ENCODE assay signal across 8 cellular contexts in genomic region chr13:51584731-51585191, GRCh38. TPM values are rescaled to one million over a fixed set of nuclear protein-coding genes. Genes with fewer than 3 reads are reported as not detected.
DNase-seq lines count a peak whose midpoint lies in the region; ATAC-seq lines count a peak whose summit lies in the region.

No MANE protein-coding gene starts in this region.

- H3K36me3 Mint-ChIP-seq in CD8-positive, alpha-beta memory T cell, result peaks cover 0 to 7% (median 0%) of the 10 kb centered on the region in 3 donors

- CTCF ChIA-PET in CD8-positive, alpha-beta memory T cell (lab: Charles Lee), result interaction anchor here (0.6 to 1.9 kb wide), 7 partner anchors 11 to 213 kb away, joined by 3 to 7 read pairs (median 5); partner anchors contain the start of gene INTS6

- peak; percentile 30 for ATAC-seq in GM19438 (IDR thresholded peaks at IDR 0.05; ENCODE audit: low read depth, unreplicated experiment)
- ATAC-seq in HG03521 (IDR thresholded peaks at IDR 0.05; ENCODE audit: unreplicated experiment), result peak; percentile 27
- ATAC-seq in left cardiac atrium, result peak; percentile 21 to 36

- POLR2A ChIA-PET in CD8-positive, alpha-beta memory T cell (lab: Charles Lee), result interaction anchor here (0.6 to 3.8 kb wide), 5 partner anchors 11 to 218 kb away, joined by 3 to 43 read pairs (median 4); partner anchors contain the start of gene INTS6

- peaks cover 32 to 42% (median 38%) of the 10 kb centered on the region in 3 donors for H3K4me1 Mint-ChIP-seq in CD8-positive, alpha-beta memory T cell

- peak; percentile 64 to 85 (median 75) for DNase-seq in CD8-positive, alpha-beta memory T cell
- DNase-seq in SJCRH30 (peak; percentile 53 to 70), left cardiac atrium (peak; percentile 62), putamen (ENCODE audit: low spot score) (peak; percentile 42), epidermal melanocyte (ENCODE audit: insufficient read length, low spot score) (no peak)
- peak; percentile 19 for DNase-seq in activated naive CD8-positive, alpha-beta T cell treated with anti-CD3 and anti-CD28 coated beads, Interleukin-2, amount 50 U/mL, for 16 hours (ENCODE audit: low read depth, low spot score)

- peak overlapping the region; percentile 60 to 100 (median 97) for H3K27ac Mint-ChIP-seq in CD8-positive, alpha-beta memory T cell

- no peaks in the 10 kb centered on the region for H3K27me3 Mint-ChIP-seq in CD8-positive, alpha-beta memory T cell

- no peaks in the 10 kb centered on the region for H3K27me3 ChIP-seq in CD8-positive, alpha-beta memory T cell (ENCODE audit: insufficient read depth, low read length, poor library complexity, severe bottlenecking)
- H3K27me3 ChIP-seq in SJCRH30, result no peaks in the 10 kb centered on the region

- peak overlapping the region; percentile 98 to 100 (median 99) for H3K4me3 Mint-ChIP-seq in CD8-positive, alpha-beta memory T cell

- H3K4me1 ChIP-seq in CD8-positive, alpha-beta memory T cell (ENCODE audit: insufficient read depth, low read length), result peaks cover 25% of the 10 kb centered on the region
- H3K4me1 ChIP-seq in SJCRH30, result peaks cover 11% of the 10 kb centered on the region

- no peaks in the 10 kb centered on the region for H3K9me3 ChIP-seq in CD8-positive, alpha-beta memory T cell (ENCODE audit: low read length)
- H3K9me3 ChIP-seq in SJCRH30 (replicated peaks), result no peaks in the 10 kb centered on the region

- H3K27ac ChIP-seq in CD8-positive, alpha-beta memory T cell (ENCODE audit: low read depth, low read length), result peak overlapping the region; percentile 84
- H3K27ac ChIP-seq in SJCRH30, result peak overlapping the region; percentile 62

- intact Hi-C loops in left cardiac atrium (cut with DNase I), result loop anchor here (2.0 to 10.0 kb wide), 3 partner anchors 130 to 213 kb away; partner anchors contain the start of gene INTS6 (in 2 of the 2)

- H3K4me3 ChIP-seq in CD8-positive, alpha-beta memory T cell (ENCODE audit: low read length), result peak overlapping the region; percentile 94
- H3K4me3 ChIP-seq in SJCRH30, result peak overlapping the region; percentile 86

- H3K9me3 Mint-ChIP-seq in CD8-positive, alpha-beta memory T cell, result no peaks in the 10 kb centered on the region

- H3K36me3 ChIP-seq in CD8-positive, alpha-beta memory T cell (ENCODE audit: insufficient read depth, low read length), result no peaks in the 10 kb centered on the region
- H3K36me3 ChIP-seq in SJCRH30, result no peaks in the 10 kb centered on the region

RNA-seq across cellular contexts. Expression of gene WDFY2, which starts 0.5 kb away (rescaled TPM):
- 1 to 10 TPM; 6.1 to 7.1 TPM for total RNA-seq in CD8-positive, alpha-beta memory T cell
- 3.9 TPM for polyA plus RNA-seq in CD8-positive, alpha-beta memory T cell
- total RNA-seq in SJCRH30 (2014; rRNA removed; shearing (Covaris generic)), result 11.2 and 13.2 TPM in 2 replicates
- 1 to 10 TPM; 5.4 to 7.2 TPM for total RNA-seq in left cardiac atrium
